In genomic region chr7:72966892-72967291, GRCh38 we compare ENCODE assay signal across 4 cellular contexts. TPM values are rescaled to one million over a fixed set of nuclear protein-coding genes. Genes with fewer than 3 reads are reported as not detected.
"Had no signal": no experiment of that assay in that cellular context is flagged by ENCODE, and none has a peak within 500 bp of the region (broad histone marks: within the 10 kb centered on the region; RNA-seq: fewer than 3 reads in every experiment).

No MANE protein-coding gene starts in this region.

RNA-seq across cellular contexts. Expression of gene TRIM74, which starts 2.4 kb away (rescaled TPM):
- total RNA-seq: fibroblast of lung, fibroblast of villous mesenchyme, smooth muscle cell had no signal
- polyA plus RNA-seq: fibroblast of lung, immature natural killer cell had no signal
